In genomic region chr16:4784444-4784987, GRCh38 we compare ENCODE assay signal across 10 cellular contexts. TPM values are rescaled to one million over a fixed set of nuclear protein-coding genes. Genes with fewer than 3 reads are reported as not detected.
A peak's percentile ranks its signal among the peaks of the same experiment; 100 is the strongest.
DNase-seq lines count a peak whose midpoint lies in the region; ATAC-seq and TF ChIP-seq lines count a peak whose summit lies in the region.
"Not testable (repeated sequence)": the region's sequence is repeated elsewhere in the genome, so short reads cannot be mapped to it uniquely, and the experiment has no call there.
"Had no signal": no experiment of that assay in that cellular context is flagged by ENCODE, and none has a peak within 500 bp of the region (broad histone marks: within the 10 kb centered on the region; RNA-seq: fewer than 3 reads in every experiment).

No MANE protein-coding gene starts in this region.

- not testable (repeated sequence) for H2AK5ac ChIP-seq in H9 (ENCODE audit: insufficient read length, low read length)

- not testable (repeated sequence) for H3K27me3 Mint-ChIP-seq in H9 (ENCODE audit: low read depth); T-helper 17 cell; WTC11 (ENCODE audit: low read depth); neural progenitor cell (ENCODE audit: insufficient read depth, low read depth)

- CTCF ChIA-PET in WTC11 (lab: Charles Lee), result not testable (repeated sequence)

- not testable (repeated sequence) for H3K9ac ChIP-seq in BLaER1; H9 (ENCODE audit: extremely low read depth, insufficient read length, low read length); neural progenitor cell

- H3K56ac ChIP-seq in H9 (ENCODE audit: insufficient read length, low read depth, low read length), result not testable (repeated sequence)

- H3K4me3 ChIP-seq in BLaER1, neural progenitor cell: not testable (repeated sequence)

- H2BK120ac ChIP-seq in H9 (ENCODE audit: low read depth, low read length, poor library complexity, severe bottlenecking), result not testable (repeated sequence)

- not testable (repeated sequence) for H3K4ac ChIP-seq in H9 (ENCODE audit: low read depth, low read length)

- H3K79me1 ChIP-seq in H9 (ENCODE audit: insufficient read depth, low read depth, low read length, poor library complexity, severe bottlenecking), result not testable (repeated sequence)

- peaks cover 43% of the 10 kb centered on the region for H3K4me1 ChIP-seq in BLaER1
- not testable (repeated sequence) for H3K4me1 ChIP-seq in H9 (ENCODE audit: insufficient read depth, low read length)
- peaks cover 11% of the 10 kb centered on the region for H3K4me1 ChIP-seq in neural progenitor cell

- H3K27ac ChIP-seq in BLaER1; H9 (ENCODE audit: insufficient read length, low read depth, low read length); neural progenitor cell: not testable (repeated sequence)

- not testable (repeated sequence) for H4K20me1 ChIP-seq in BLaER1; H9 (ENCODE audit: control insufficient read depth, insufficient read depth, insufficient read length); neural progenitor cell (ENCODE audit: low read depth)

- not testable (repeated sequence) for H3K79me2 ChIP-seq in H9 (ENCODE audit: insufficient read depth, low read length); neural progenitor cell (ENCODE audit: low read depth)

- not testable (repeated sequence) for DNase-seq in H9; T-helper 17 cell; WTC11 (ENCODE audit: low spot score); neural progenitor cell (ENCODE audit: low spot score)

- H4K8ac ChIP-seq in H9 (replicated peaks; ENCODE audit: insufficient read length, low read depth, low read length), result not testable (repeated sequence)

- ATAC-seq in T-helper 17 cell, WTC11: not testable (repeated sequence)

- H2BK12ac ChIP-seq in H9 (ENCODE audit: insufficient read length, low read depth, low read length), result not testable (repeated sequence)

- POLR2A ChIA-PET in WTC11 (lab: Charles Lee), result not testable (repeated sequence)

- H3K27ac Mint-ChIP-seq in H9, result peak overlapping the region; percentile 26 to 70 (median 47); a peak in 4 of 7 replicates
- peak overlapping the region; percentile 34 for H3K27ac Mint-ChIP-seq in T-helper 17 cell
- H3K27ac Mint-ChIP-seq in WTC11, result peak overlapping the region; percentile 45; the same call in 1 of the 2 replicates
- peak overlapping the region; percentile 37 for H3K27ac Mint-ChIP-seq in neural progenitor cell

- H3K36me3 ChIP-seq in BLaER1, neural progenitor cell: not testable (repeated sequence)

- H3K18ac ChIP-seq in H9 (ENCODE audit: insufficient read length, low read depth, low read length), result not testable (repeated sequence)

- not testable (repeated sequence) for H3K9me3 Mint-ChIP-seq in H9, WTC11, neural progenitor cell

- H3T11ph ChIP-seq in H9 (ENCODE audit: low read length), result not testable (repeated sequence)

- not testable (repeated sequence) for H3K23ac ChIP-seq in H9 (ENCODE audit: insufficient read length, low read depth, low read length)

- WGBS in H9 (ENCODE audit: extremely low coverage, insufficient read length, low lambda C conversion rate), result no CpG with 5 or more reads among the region's 14 CpGs

- H3K4me1 Mint-ChIP-seq in H9 (peaks cover 15 to 24% of the 10 kb centered on the region in 2 experiments), WTC11 (peaks cover 14% of the 10 kb centered on the region), neural progenitor cell (peaks cover 17% of the 10 kb centered on the region)
- H3K4me1 Mint-ChIP-seq in T-helper 17 cell, result not testable (repeated sequence)

- not testable (repeated sequence) for H3K27me3 ChIP-seq in BLaER1; H9 (ENCODE audit: insufficient read depth, low read length); neural progenitor cell

- not testable (repeated sequence) for H3K4me3 Mint-ChIP-seq in H9, T-helper 17 cell, WTC11
- peak overlapping the region; percentile 58 for H3K4me3 Mint-ChIP-seq in neural progenitor cell

- H3K23me2 ChIP-seq in H9 (ENCODE audit: insufficient read length, low read depth, low read length, poor library complexity, severe bottlenecking), result not testable (repeated sequence)

- H2AFZ ChIP-seq in H9 (ENCODE audit: low read length); neural progenitor cell (replicated peaks): not testable (repeated sequence)

- not testable (repeated sequence) for H4K91ac ChIP-seq in H9 (ENCODE audit: insufficient read length, low read depth, low read length)

- H2BK20ac ChIP-seq in H9 (ENCODE audit: low read depth, low read length, poor library complexity, severe bottlenecking), result peak overlapping the region; percentile 78

- not testable (repeated sequence) for H2BK15ac ChIP-seq in H9 (ENCODE audit: low read depth, low read length)

- not testable (repeated sequence) for H3K14ac ChIP-seq in H9 (ENCODE audit: insufficient read depth, low read length)

- H3K36me3 Mint-ChIP-seq in H9 (ENCODE audit: insufficient read depth in 1 of 3, low read depth in 3 of 3); T-helper 17 cell (ENCODE audit: low read depth); WTC11; neural progenitor cell: not testable (repeated sequence)

- not testable (repeated sequence) for H4K5ac ChIP-seq in H9 (ENCODE audit: insufficient read length, low read depth, low read length)

- TF ChIP-seq CTCF in H9 (conservative IDR thresholded peaks at IDR 0.05); WTC11 (IDR thresholded peaks at IDR 0.05); neural progenitor cell (IDR thresholded peaks at IDR 0.05): not testable (repeated sequence)

- not testable (repeated sequence) for H3F3A ChIP-seq in neural progenitor cell (ENCODE audit: low read depth)

- not testable (repeated sequence) for H3K9me3 ChIP-seq in BLaER1; H9 (ENCODE audit: control insufficient read depth, low read depth, low read length); T-helper 17 cell (ENCODE audit: control insufficient read depth, low read length, poor library complexity, severe bottlenecking); neural progenitor cell (ENCODE audit: low read depth)

- H2BK5ac ChIP-seq in H9 (ENCODE audit: insufficient read length, low read length), result not testable (repeated sequence)

- peak overlapping the region; percentile 44 for H3K4me2 ChIP-seq in BLaER1
- H3K4me2 ChIP-seq in H9 (ENCODE audit: insufficient read depth, insufficient read length, low read length); neural progenitor cell: not testable (repeated sequence)

RNA-seq across cellular contexts. Expression of gene SEPTIN12, which starts 3.6 kb away (rescaled TPM):
- total RNA-seq in H9 (2021), result 0.48 TPM in 1 of 2 replicates, not detected in the other
- not detected for total RNA-seq in T-helper 17 cell
- not detected in 3 replicates for total RNA-seq in WTC11 (2021)
- not detected in 2 replicates for total RNA-seq in neural progenitor cell (ENCODE audit: low replicate concordance)
- total RNA-seq: A673; CD4-positive, alpha-beta T cell; CD8-positive, alpha-beta memory T cell; GM12878; GM23248 had no signal

RNA-seq across cellular contexts. Expression of gene SMIM22, which starts 10.7 kb away (rescaled TPM):
- total RNA-seq in H9 (2021) (not detected in 2 replicates), T-helper 17 cell (not detected), WTC11 (2021) (1.9 TPM in 1 of 3 replicates, not detected in the others), neural progenitor cell (ENCODE audit: low replicate concordance) (not detected in 2 replicates)
- total RNA-seq: A673; CD4-positive, alpha-beta T cell; CD8-positive, alpha-beta memory T cell; GM12878; GM23248 had no signal

RNA-seq across cellular contexts. Expression of gene ZNF500, which starts 17.6 kb away (rescaled TPM):
- 15.9 and 18.3 TPM in 2 replicates for total RNA-seq in H9 (2021)
- total RNA-seq in T-helper 17 cell, result 10 to 100 TPM; 10.1 to 15.8 TPM
- 14.3 to 19.9 TPM (median 15.5 TPM) in 3 replicates for total RNA-seq in WTC11 (2021)
- total RNA-seq in neural progenitor cell (ENCODE audit: low replicate concordance), result 4.2 and 17.9 TPM in 2 replicates

RNA-seq across cellular contexts. Expression of gene ROGDI, which starts 17.9 kb away (rescaled TPM):
- 33.5 and 36.4 TPM in 2 replicates for total RNA-seq in H9 (2021)
- total RNA-seq in T-helper 17 cell, result 10 to 100 TPM; 15.0 to 21.2 TPM
- 25.0 to 32.1 TPM (median 31.1 TPM) in 3 replicates for total RNA-seq in WTC11 (2021)
- 22.2 and 49.3 TPM in 2 replicates for total RNA-seq in neural progenitor cell (ENCODE audit: low replicate concordance)

RNA-seq across cellular contexts. Expression of gene DNAAF8, which starts 50.2 kb away (rescaled TPM):
- total RNA-seq in H9 (2021) (0.33 and 0.39 TPM in 2 replicates), T-helper 17 cell (not detected), WTC11 (2021) (0.09 to 0.41 TPM (median 0.14 TPM) in 3 replicates), neural progenitor cell (ENCODE audit: low replicate concordance) (not detected in 2 replicates)
